In the genomic region with DNA sequence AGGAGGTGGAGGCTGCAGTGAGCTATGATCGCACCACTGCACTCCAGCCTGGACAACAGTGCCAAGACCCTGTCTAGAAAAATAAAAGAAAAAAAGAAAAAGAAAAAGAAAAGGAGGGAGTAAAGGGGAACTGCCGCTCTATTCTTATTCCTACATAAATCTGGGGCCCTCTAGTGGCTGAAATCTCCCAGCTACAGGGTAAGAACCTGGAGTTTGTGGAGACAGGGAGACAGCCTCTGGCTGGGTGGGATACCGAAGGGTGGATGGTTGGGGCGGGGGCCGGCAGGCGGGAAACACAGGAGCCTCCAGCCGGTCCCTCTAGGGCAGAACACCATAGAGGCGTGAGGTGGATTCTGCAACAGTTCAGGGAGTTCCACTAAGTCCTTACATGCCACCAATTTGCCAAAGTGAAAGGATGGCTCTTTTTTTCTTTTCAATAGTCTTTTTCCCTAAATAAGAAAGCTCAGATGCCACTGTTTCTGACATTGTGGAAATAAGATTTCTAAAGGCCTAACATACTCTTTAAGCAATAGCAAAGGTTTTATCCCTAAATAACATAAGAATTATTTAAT, we compare ENCODE assay signal across 9 cellular contexts.
A peak's percentile ranks its signal among the peaks of the same experiment; 100 is the strongest.
DNase-seq lines count a peak whose midpoint lies in the region; FAIRE-seq and TF ChIP-seq lines count a peak whose summit lies in the region.
"Had no signal": no experiment of that assay in that cellular context is flagged by ENCODE, and none has a peak within 500 bp of the region (broad histone marks: within the 10 kb centered on the region; RNA-seq: fewer than 3 reads in every experiment).

No MANE protein-coding gene starts in this region.

- no peak overlapping the region for H3K14ac ChIP-seq in H1 (ENCODE audit: insufficient read length)

- no peaks in the 10 kb centered on the region for H3K79me1 ChIP-seq in H1 (ENCODE audit: low read depth, low read length)

- H3K23me2 ChIP-seq in H1 (ENCODE audit: low read depth, low read length): no peaks in the 10 kb centered on the region

- no peak for TF ChIP-seq POLR2A in H1 (IDR thresholded peaks at IDR 0.05; ENCODE audit: control extremely low read depth in 1 of 2, low read depth in 2 of 2, low read length in 2 of 2)

- no peak overlapping the region for H2BK120ac ChIP-seq in H1 (replicated peaks; ENCODE audit: low read depth, low read length)

- H3K27me3 ChIP-seq in H1 (replicated peaks in 1 of 4; ENCODE audit: control insufficient read depth in 3 of 4, extremely low read depth in 1 of 4, insufficient read depth in 3 of 4, low read length in 3 of 4): no peaks in the 10 kb centered on the region
- H3K27me3 ChIP-seq: BLaER1 had no signal

- H3K36me3 ChIP-seq in H1 (ENCODE audit: control insufficient read depth in 2 of 4, insufficient read depth in 4 of 4, low read length in 3 of 4): peaks cover 0 to 9% (median 0%) of the 10 kb centered on the region in 4 experiments; a peak in 1 of 8 replicates

- H4K5ac ChIP-seq in H1 (ENCODE audit: insufficient read length, low read depth, low read length): no peak overlapping the region

- H3K9me3 Mint-ChIP-seq in nephron: no peaks in the 10 kb centered on the region

- no peak for FAIRE-seq in H1 (lab: Jason Lieb, UNC)

- no peak overlapping the region for H3K27ac Mint-ChIP-seq in nephron

- no peak overlapping the region for H2BK15ac ChIP-seq in H1 (ENCODE audit: low read length)

- H3K4me3 ChIP-seq in H1 (ENCODE audit: extremely low read depth in 1 of 4, insufficient read depth in 2 of 4, low read depth in 3 of 4, low read length in 4 of 4): no peak overlapping the region
- H3K4me3 ChIP-seq: BLaER1 had no signal

- no peak overlapping the region for H3K56ac ChIP-seq in H1 (replicated peaks; ENCODE audit: insufficient read length, low read depth, low read length)

- H4K8ac ChIP-seq in H1 (ENCODE audit: extremely low read depth, insufficient read depth, low read length): no peak overlapping the region

- no peak overlapping the region for H3K18ac ChIP-seq in H1 (ENCODE audit: extremely low read depth, low read length)

- H3K9me3 ChIP-seq in H1 (ENCODE audit: insufficient read depth in 2 of 2, low read depth in 1 of 2, low read length in 1 of 2): no peaks in the 10 kb centered on the region
- H3K9me3 ChIP-seq: BLaER1 had no signal

- peak in 1 of 2 experiments; percentile 39; a peak in 2 of 4 replicates for TF ChIP-seq RAD21 in H1 (IDR thresholded peaks at IDR 0.05 in 1 of 2, conservative IDR thresholded peaks at IDR 0.05 in 1 of 2; ENCODE audit: low read depth in 2 of 2, low read length in 2 of 2)

- H4K20me1 ChIP-seq in H1 (replicated peaks in 1 of 2; ENCODE audit: control insufficient read depth in 1 of 2, insufficient read depth in 2 of 2, low read length in 2 of 2): peaks cover 0 to 3% of the 10 kb centered on the region in 2 experiments
- H4K20me1 ChIP-seq: BLaER1 had no signal

- no peak overlapping the region for H3K23ac ChIP-seq in H1 (ENCODE audit: insufficient read length)

- H2BK12ac ChIP-seq in H1 (ENCODE audit: low read depth, low read length): no peak overlapping the region

- no peak overlapping the region for H3K4me2 ChIP-seq in H1 (ENCODE audit: insufficient read depth in 1 of 2, low read depth in 2 of 2, low read length in 2 of 2)
- H3K4me2 ChIP-seq: BLaER1 had no signal

- WGBS in H1 (ENCODE audit: extremely low coverage in 1 of 2, insufficient coverage in 1 of 2, insufficient read length in 1 of 2, insufficient replicate concordance in 2 of 2, low coverage in 1 of 2, low lambda C conversion rate in 2 of 2, missing lambda C conversion rate in 1 of 2), 2 experiments: 36% methylated on average over 8 of the region's 8 CpGs; no CpG with 5 or more reads in 1 of the 2 experiments

- H3K9ac ChIP-seq in H1 (replicated peaks in 1 of 4; ENCODE audit: extremely low read depth in 1 of 4, low read depth in 3 of 4, low read length in 3 of 4): no peak overlapping the region
- H3K9ac ChIP-seq: BLaER1 had no signal

- no peak overlapping the region for H2BK5ac ChIP-seq in H1 (ENCODE audit: low read depth, low read length)

- TF ChIP-seq EP300 in H1 (IDR thresholded peaks at IDR 0.05; ENCODE audit: borderline replicate concordance in 1 of 2, low read depth in 2 of 2, low read length in 2 of 2): no peak

- H3K79me2 ChIP-seq in H1 (ENCODE audit: control insufficient read depth in 1 of 2, insufficient read depth in 2 of 2, low read length in 2 of 2): no peaks in the 10 kb centered on the region

- H2AK5ac ChIP-seq in H1 (ENCODE audit: low read depth, low read length): no peak overlapping the region

- CTCF ChIA-PET in H1 (lab: Charles Lee; ENCODE audit: partially characterized antibody): interaction anchor here (0.6 to 3.5 kb wide), 20 partner anchors 8 to 574 kb away, joined by 3 to 16 read pairs (median 4); no protein-coding TSS in a partner anchor

- no peaks in the 10 kb centered on the region for H3K27me3 Mint-ChIP-seq in nephron (ENCODE audit: low read depth)

- H3K4ac ChIP-seq in H1 (replicated peaks; ENCODE audit: insufficient read length, low read depth, low read length): no peak overlapping the region

- no peak overlapping the region for H2AFZ ChIP-seq in H1 (ENCODE audit: low read length)

- no peaks in the 10 kb centered on the region for H3K4me1 ChIP-seq in H1 (replicated peaks in 1 of 4; ENCODE audit: control insufficient read depth in 3 of 4, insufficient read depth in 4 of 4, low read length in 3 of 4)

- peaks cover 57% of the 10 kb centered on the region for H3K36me3 Mint-ChIP-seq in nephron (ENCODE audit: low read depth)

- TF ChIP-seq CTCF in H1 (IDR thresholded peaks at IDR 0.05; ENCODE audit: control extremely low read depth in 1 of 3, insufficient read depth in 1 of 3, low read depth in 1 of 3, low read length in 3 of 3) (peak; percentile 30 to 68 (median 62)), nephron (IDR thresholded peaks at IDR 0.05; ENCODE audit: unreplicated experiment in 3 of 3) (peak; percentile 45 to 54 (median 47))

- H3K27ac ChIP-seq in H1 (ENCODE audit: low read depth, low read length): no peak overlapping the region
- H3K27ac ChIP-seq: BLaER1 had no signal

- H4K91ac ChIP-seq in H1 (replicated peaks; ENCODE audit: insufficient read length, low read length): no peak overlapping the region

- DNase-seq in NCI-H146 (lab: John Stamatoyannopoulos, UW) (peak; percentile 19), NCI-H146 treated with DMSO at 0.1 percent for 48 hours (lab: John Stamatoyannopoulos, UW; ENCODE audit: unreplicated experiment) (no peak), NCI-H1694 treated with DMSO at 0.1 percent for 48 hours (lab: John Stamatoyannopoulos, UW) (peak; percentile 5), H1 (ENCODE audit: low read depth in 1 of 2, low spot score in 2 of 2) (peak in 1 of 2 experiments; percentile 70), NCI-H2107 (lab: John Stamatoyannopoulos, UW) (no peak), NCI-H510A treated with DMSO at 0.1 percent for 48 hours (lab: John Stamatoyannopoulos, UW) (no peak)
- DNase-seq in stimulated activated CD4-positive, alpha-beta T cell treated with anti-CD3 and anti-CD28 coated beads, Interleukin-4, amount 100 ng/mL, for 1 hour: no peak

- H3K4me1 Mint-ChIP-seq in nephron: peaks cover 19% of the 10 kb centered on the region

- H3K4me3 Mint-ChIP-seq in nephron: no peak overlapping the region

- POLR2A ChIA-PET in H1 (lab: Charles Lee; ENCODE audit: partially characterized antibody): interaction anchor here (1.0 kb wide), 1 partner anchor 13 kb away, joined by 3 read pairs; no protein-coding TSS in a partner anchor

- no peak overlapping the region for H2BK20ac ChIP-seq in H1 (ENCODE audit: low read length)

TF ChIP-seq in H1, 55 proteins besides CTCF, POLR2A, EP300 and RAD21:
- TF ChIP-seq SP2 (IDR thresholded peaks at IDR 0.05; ENCODE audit: low read length) (peak; percentile 21; the same call in 1 of the 2 replicates), TBP (IDR thresholded peaks at IDR 0.05; ENCODE audit: low read depth, low read length) (peak; percentile 68), GABPA (IDR thresholded peaks at IDR 0.05; ENCODE audit: borderline replicate concordance, insufficient read depth, low read length) (no peak), YY1 (IDR thresholded peaks at IDR 0.05; ENCODE audit: low read depth, low read length) (0 out of 2 replicates have a peak, but pooled peaks have one; percentile 11)

Comparison
In these comparisons a context has a peak if more than half of its experiments do, and no peak if none do; other contexts are left out.
1. DNase-seq: peak in NCI-H146 (single experiment) and NCI-H1694 treated with DMSO at 0.1 percent for 48 hours (single experiment); none in NCI-H146 treated with DMSO at 0.1 percent for 48 hours (single experiment), NCI-H2107 (single experiment), NCI-H510A treated with DMSO at 0.1 percent for 48 hours (single experiment) and stimulated activated CD4-positive, alpha-beta T cell treated with anti-CD3 and anti-CD28 coated beads, Interleukin-4, amount 100 ng/mL, for 1 hour (single experiment).